In genomic region chr4:88818650-88819470, GRCh38 we compare ENCODE assay signal across 8 cellular contexts.
DNase-seq lines count a peak whose midpoint lies in the region; ATAC-seq and TF ChIP-seq lines count a peak whose summit lies in the region.

No MANE protein-coding gene starts in this region.

- RAD21 ChIA-PET in HCT116 (lab: Charles Lee; ENCODE audit: low non-redundant PET in 1 of 2, low total read pairs in 2 of 2, uncharacterized antibody in 2 of 2, unreplicated experiment in 2 of 2): interaction anchor here in 1 of 2 experiments (0.9 kb wide), 1 partner anchor 205 kb away, joined by 3 read pairs; no protein-coding TSS in a partner anchor

- POLR2A ChIA-PET in Caco-2 (lab: Charles Lee) (no interaction called here), HCT116 (lab: Charles Lee) (no interaction called here)

- H3K27me3 Mint-ChIP-seq in Caco-2 (ENCODE audit: insufficient read depth, unreplicated experiment): no peaks in the 10 kb centered on the region

- no peaks in the 10 kb centered on the region for H3K36me3 Mint-ChIP-seq in Caco-2 (ENCODE audit: insufficient read depth, unreplicated experiment)

- intact Hi-C loops in Caco-2 (cut with micrococcal nuclease; ENCODE audit: unreplicated experiment) (loop anchor here (1.0 to 2.0 kb wide), 2 partner anchors 112 to 205 kb away; no protein-coding TSS in a partner anchor), HCT116 (cut with micrococcal nuclease) (loop anchor here (1.0 to 2.0 kb wide), 2 partner anchors 205 to 292 kb away; partner anchors contain the start of gene TIGD2)

- no peak overlapping the region for H2AFZ ChIP-seq in HCT116 (ENCODE audit: low read depth, low read length, poor library complexity, severe bottlenecking)

- no peaks in the 10 kb centered on the region for H3K9me2 ChIP-seq in HCT116 (ENCODE audit: insufficient read depth)

- TF ChIP-seq CTCF in Caco-2 (IDR thresholded peaks at IDR 0.05; ENCODE audit: insufficient read depth in 1 of 2, low read depth in 1 of 2, low read length in 1 of 2, severe bottlenecking in 1 of 2, unreplicated experiment in 1 of 2) (peak; percentile 65 to 71), HCT116 (IDR thresholded peaks at IDR 0.05 in 2 of 3, conservative IDR thresholded peaks at IDR 0.05 in 1 of 3; ENCODE audit: borderline replicate concordance in 1 of 3, insufficient read depth in 1 of 3, low read depth in 2 of 3, low read length in 2 of 3) (peak; percentile 49 to 68 (median 60); a peak in 4 of 6 replicates)

- no peaks in the 10 kb centered on the region for H3K79me2 ChIP-seq in HCT116 (ENCODE audit: insufficient read depth, low read length)

- TF ChIP-seq POLR2A in HCT116 (IDR thresholded peaks at IDR 0.05; ENCODE audit: borderline replicate concordance, extremely low read depth, insufficient read depth, insufficient read length): no peak

- peak; percentile 53 to 54 for DNase-seq in Caco-2
- peak; percentile 31 for DNase-seq in HCT116 (ENCODE audit: low read depth, low spot score)
- peak; percentile 74 for DNase-seq in NCI-H510A treated with DMSO at 0.1 percent for 48 hours (lab: John Stamatoyannopoulos, UW)
- DNase-seq in activated T-cell treated with anti-CD3 and anti-CD28 coated beads for 24 hours (ENCODE audit: low read depth): peak; percentile 20
- peak; percentile 72 for DNase-seq in fibroblast of peridontal ligament (ENCODE audit: extremely low read depth)
- DNase-seq in nucleus accumbens (lab: John Stamatoyannopoulos, UW): peak in 33 of 56 donors; percentile 3 to 53 (median 21)

- ATAC-seq in HCT116: peak; percentile 73
- ATAC-seq in GM18873 (IDR thresholded peaks at IDR 0.05; ENCODE audit: low FRiP score, unreplicated experiment): no peak
- ATAC-seq in GM21515 (IDR thresholded peaks at IDR 0.05; ENCODE audit: unreplicated experiment): no peak

- peaks cover 6% of the 10 kb centered on the region for H3K4me1 Mint-ChIP-seq in Caco-2 (ENCODE audit: low read depth, unreplicated experiment)

- H3K4me2 ChIP-seq in HCT116 (ENCODE audit: low read length): no peak overlapping the region

- H3K9ac ChIP-seq in HCT116 (ENCODE audit: low read length): no peak overlapping the region

- peak; percentile 86 for TF ChIP-seq RAD21 in HCT116 (IDR thresholded peaks at IDR 0.05; ENCODE audit: low read depth)

- no peaks in the 10 kb centered on the region for H3K27me3 ChIP-seq in Caco-2 (replicated peaks; ENCODE audit: control insufficient read depth, insufficient read depth, low read length)
- H3K27me3 ChIP-seq in HCT116 (ENCODE audit: insufficient read depth, low read length): no peaks in the 10 kb centered on the region

- no peak overlapping the region for H3K27ac ChIP-seq in HCT116 (ENCODE audit: low read depth, low read length)

- no peaks in the 10 kb centered on the region for H3K9me3 Mint-ChIP-seq in Caco-2 (ENCODE audit: unreplicated experiment)

- CTCF ChIA-PET in Caco-2 (lab: Charles Lee): interaction anchor here (1.1 to 1.3 kb wide), 3 partner anchors 17 to 205 kb away, joined by 3 to 8 read pairs (median 3); no protein-coding TSS in a partner anchor
- CTCF ChIA-PET in HCT116 (lab: Charles Lee): interaction anchor here (1.7 to 4.5 kb wide), 2 partner anchors 9 to 204 kb away, joined by 3 to 61 read pairs; no protein-coding TSS in a partner anchor

- no peak overlapping the region for H3K4me3 Mint-ChIP-seq in Caco-2 (ENCODE audit: unreplicated experiment)

- H3K27ac Mint-ChIP-seq in Caco-2 (ENCODE audit: unreplicated experiment): no peak overlapping the region

- H3K4me1 ChIP-seq in Caco-2: no peaks in the 10 kb centered on the region; the same call in 1 of the 2 replicates
- peaks cover 6 to 11% of the 10 kb centered on the region in 2 experiments; a peak in 3 of 4 replicates for H3K4me1 ChIP-seq in HCT116 (ENCODE audit: control insufficient read depth in 1 of 2, insufficient read depth in 2 of 2, low read length in 2 of 2)

- H3K36me3 ChIP-seq in Caco-2 (ENCODE audit: control insufficient read depth, insufficient read depth, low read length): no peaks in the 10 kb centered on the region
- H3K36me3 ChIP-seq in HCT116 (ENCODE audit: control insufficient read depth in 1 of 2, insufficient read depth in 2 of 2, low read length in 2 of 2): no peaks in the 10 kb centered on the region

- no peaks in the 10 kb centered on the region for H4K20me1 ChIP-seq in HCT116 (ENCODE audit: insufficient read depth)

- BruUV-seq in Caco-2 (replicated peaks; lab: Mats Ljungman, UMichigan): no TSS peak
- BruUV-seq in HCT116 (replicated peaks; lab: Mats Ljungman, UMichigan): no TSS peak

- H3K4me3 ChIP-seq in Caco-2 (ENCODE audit: low read depth, low read length) (no peak overlapping the region), HCT116 (replicated peaks in 1 of 2; ENCODE audit: low read depth in 1 of 2, low read length in 2 of 2) (no peak overlapping the region)

- no peaks in the 10 kb centered on the region for H3K9me3 ChIP-seq in Caco-2
- no peaks in the 10 kb centered on the region for H3K9me3 ChIP-seq in HCT116 (ENCODE audit: control insufficient read depth in 1 of 2, insufficient read depth in 1 of 2, low read depth in 1 of 2, low read length in 2 of 2)

TF ChIP-seq in HCT116, 20 proteins besides CTCF, POLR2A, EP300 and RAD21:
- TF ChIP-seq FOSL1 (IDR thresholded peaks at IDR 0.05; ENCODE audit: low read depth): no peak
- no peak for TF ChIP-seq EGR1 (IDR thresholded peaks at IDR 0.05; ENCODE audit: low read depth)
- TF ChIP-seq ELF1 (IDR thresholded peaks at IDR 0.05; ENCODE audit: borderline replicate concordance, low read depth): no peak
- no peak for TF ChIP-seq ZNF274 (IDR thresholded peaks at IDR 0.05; ENCODE audit: low read depth, low read length)
- TF ChIP-seq, protein P1, sequence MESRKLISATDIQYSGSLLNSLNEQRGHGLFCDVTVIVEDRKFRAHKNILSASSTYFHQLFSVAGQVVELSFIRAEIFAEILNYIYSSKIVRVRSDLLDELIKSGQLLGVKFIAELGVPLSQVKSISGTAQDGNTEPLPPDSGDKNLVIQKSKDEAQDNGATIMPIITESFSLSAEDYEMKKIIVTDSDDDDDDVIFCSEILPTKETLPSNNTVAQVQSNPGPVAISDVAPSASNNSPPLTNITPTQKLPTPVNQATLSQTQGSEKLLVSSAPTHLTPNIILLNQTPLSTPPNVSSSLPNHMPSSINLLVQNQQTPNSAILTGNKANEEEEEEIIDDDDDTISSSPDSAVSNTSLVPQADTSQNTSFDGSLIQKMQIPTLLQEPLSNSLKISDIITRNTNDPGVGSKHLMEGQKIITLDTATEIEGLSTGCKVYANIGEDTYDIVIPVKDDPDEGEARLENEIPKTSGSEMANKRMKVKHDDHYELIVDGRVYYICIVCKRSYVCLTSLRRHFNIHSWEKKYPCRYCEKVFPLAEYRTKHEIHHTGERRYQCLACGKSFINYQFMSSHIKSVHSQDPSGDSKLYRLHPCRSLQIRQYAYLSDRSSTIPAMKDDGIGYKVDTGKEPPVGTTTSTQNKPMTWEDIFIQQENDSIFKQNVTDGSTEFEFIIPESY (IDR thresholded peaks at IDR 0.05; ENCODE audit: extremely low read depth, insufficient replicate concordance, low read length): no peak
- TF ChIP-seq MAX (IDR thresholded peaks at IDR 0.05): no peak
- no peak for TF ChIP-seq SP1 (IDR thresholded peaks at IDR 0.05; ENCODE audit: low read depth)
- no peak for TF ChIP-seq EZH2 (IDR thresholded peaks at IDR 0.05)
- TF ChIP-seq ZFX (IDR thresholded peaks at IDR 0.05): no peak
- no peak for TF ChIP-seq SRF (IDR thresholded peaks at IDR 0.05; ENCODE audit: low read depth)
- TF ChIP-seq SIN3A (IDR thresholded peaks at IDR 0.05; ENCODE audit: low read depth): no peak
- TF ChIP-seq TCF7L2 (IDR thresholded peaks at IDR 0.05; ENCODE audit: borderline replicate concordance, extremely low read depth, insufficient read depth, insufficient read length): no peak

Comparison
In these comparisons a context has a peak if more than half of its experiments do, and no peak if none do; other contexts are left out.
1. DNase-seq: peak in every context shown above with its lines; median percentile 74 in NCI-H510A treated with DMSO at 0.1 percent for 48 hours; 72 in fibroblast of peridontal ligament; 54 in Caco-2; 31 in HCT116; 21 in nucleus accumbens; 20 in activated T-cell treated with anti-CD3 and anti-CD28 coated beads for 24 hours.